Comparison of ENCODE assay signal across 8 cellular contexts in the genomic region with DNA sequence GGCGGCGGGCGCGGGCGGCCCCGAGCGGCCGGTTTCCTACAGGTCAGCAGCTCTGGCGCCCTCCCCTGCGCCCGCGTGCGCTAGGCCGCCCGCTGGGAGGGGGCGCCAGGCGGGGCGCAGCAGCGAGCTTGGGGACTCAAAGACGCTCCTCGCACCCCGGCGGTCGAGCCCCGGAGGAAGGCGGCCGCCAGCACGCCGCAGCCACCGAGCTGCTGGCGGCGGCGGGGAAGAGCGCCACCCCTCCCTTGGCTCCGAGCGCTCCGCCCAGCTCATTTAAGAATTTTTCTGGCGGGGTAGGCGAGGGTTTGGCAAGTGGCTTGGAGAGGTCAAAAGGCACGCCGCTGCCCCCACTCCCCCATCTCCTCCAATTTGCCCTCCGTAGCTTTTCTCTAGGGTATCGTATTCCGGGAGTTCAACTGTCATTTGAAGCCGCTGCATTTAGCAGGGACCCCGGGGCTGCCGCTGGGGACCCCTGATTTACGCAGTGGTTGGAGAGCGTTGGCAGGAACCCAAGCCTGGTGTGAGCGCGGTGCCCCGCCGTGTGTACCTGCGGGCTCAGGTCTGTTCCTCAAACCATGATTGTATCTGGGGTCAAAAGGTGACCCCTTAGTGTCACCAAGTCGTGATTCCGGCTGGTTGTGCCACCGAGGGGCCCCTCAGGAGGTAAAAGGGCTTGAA. TPM values are rescaled to one million over a fixed set of nuclear protein-coding genes. Genes with fewer than 3 reads are reported as not detected.
A peak's percentile ranks its signal among the peaks of the same experiment; 100 is the strongest.
DNase-seq lines count a peak whose midpoint lies in the region; ATAC-seq and TF ChIP-seq lines count a peak whose summit lies in the region.

No MANE protein-coding gene starts in this region.

- peaks cover 22% of the 10 kb centered on the region for H3K4me1 ChIP-seq in mucosa of stomach (ENCODE audit: control insufficient read depth, insufficient read depth, low read length)
- H3K4me1 ChIP-seq in transverse colon = peaks cover 0 to 45% (median 31%) of the 10 kb centered on the region in 4 donors

- no peak for TF ChIP-seq EP300 in transverse colon (IDR thresholded peaks at IDR 0.05; ENCODE audit: low read depth)

- H3K27me3 ChIP-seq in mucosa of stomach (ENCODE audit: control insufficient read depth, insufficient read depth, low read length) (no peaks in the 10 kb centered on the region), transverse colon (no peaks in the 10 kb centered on the region)

- no peaks in the 10 kb centered on the region for H3K36me3 Mint-ChIP-seq in activated CD4-positive, alpha-beta T cell treated with anti-CD3 and anti-CD28 coated beads for 36 hours (ENCODE audit: low read depth)
- no peaks in the 10 kb centered on the region for H3K36me3 Mint-ChIP-seq in activated CD4-positive, alpha-beta T cell treated with anti-CD3 and anti-CD28 coated beads, Interleukin-2, amount 10 ng/mL, durations not matched to agents 7 days and 5 days (ENCODE audit: low read depth)

- no peaks in the 10 kb centered on the region for H3K27me3 Mint-ChIP-seq in activated CD4-positive, alpha-beta T cell treated with anti-CD3 and anti-CD28 coated beads for 36 hours
- H3K27me3 Mint-ChIP-seq in activated CD4-positive, alpha-beta T cell treated with anti-CD3 and anti-CD28 coated beads, Interleukin-2, amount 10 ng/mL, durations not matched to agents 7 days and 5 days = peaks cover 3% of the 10 kb centered on the region

- in situ Hi-C loops in transverse colon (cut with MboI; ENCODE audit: low pct_ligation_motif_present in 1 of 4, low pct_unique_long_range_greater_than_20kb in 1 of 4, low sequenced_read_pairs in 3 of 4) = loop anchor here in 1 of 4 donors (10.0 kb wide), 1 partner anchor 51 kb away; no protein-coding TSS in a partner anchor

- intact Hi-C loops in activated CD4-positive, alpha-beta T cell treated with anti-CD3 and anti-CD28 coated beads for 36 hours (cut with DNase I, micrococcal nuclease) = loop anchor here (1.0 to 10.0 kb wide), 5 partner anchors 62 to 441 kb away; no protein-coding TSS in a partner anchor
- intact Hi-C loops in transverse colon (cut with DNase I; ENCODE audit: low total_unique reads) = no loop called here

- H3K4me3 ChIP-seq in mucosa of stomach (ENCODE audit: low read length) (peak overlapping the region; percentile 74), transverse colon (peak overlapping the region; percentile 64 to 95 (median 94))

- H3K4me1 Mint-ChIP-seq in activated CD4-positive, alpha-beta T cell treated with anti-CD3 and anti-CD28 coated beads for 36 hours = peaks cover 26% of the 10 kb centered on the region
- H3K4me1 Mint-ChIP-seq in activated CD4-positive, alpha-beta T cell treated with anti-CD3 and anti-CD28 coated beads, Interleukin-2, amount 10 ng/mL, durations not matched to agents 7 days and 5 days = peaks cover 30% of the 10 kb centered on the region

- POLR2A ChIA-PET in activated CD4-positive, alpha-beta T cell treated with anti-CD3 and anti-CD28 coated beads for 36 hours (lab: Charles Lee) = interaction anchor here (0.8 to 1.5 kb wide), 3 partner anchors 10 to 62 kb away, joined by 3 to 7 read pairs (median 4); no protein-coding TSS in a partner anchor
- POLR2A ChIA-PET in activated CD4-positive, alpha-beta T cell treated with anti-CD3 and anti-CD28 coated beads, Interleukin-2, amount 10 ng/mL, durations not matched to agents 7 days and 5 days (lab: Charles Lee) = interaction anchor here (0.8 kb wide), 1 partner anchor 17 kb away, joined by 4 read pairs; no protein-coding TSS in a partner anchor

- no peaks in the 10 kb centered on the region for H3K9me3 Mint-ChIP-seq in activated CD4-positive, alpha-beta T cell treated with anti-CD3 and anti-CD28 coated beads for 36 hours (ENCODE audit: low read depth)
- H3K9me3 Mint-ChIP-seq in activated CD4-positive, alpha-beta T cell treated with anti-CD3 and anti-CD28 coated beads, Interleukin-2, amount 10 ng/mL, durations not matched to agents 7 days and 5 days = no peaks in the 10 kb centered on the region

- H3K36me3 ChIP-seq in mucosa of stomach (ENCODE audit: control insufficient read depth, insufficient read depth, low read length) (no peaks in the 10 kb centered on the region), transverse colon (no peaks in the 10 kb centered on the region)

- H3K4me3 Mint-ChIP-seq in activated CD4-positive, alpha-beta T cell treated with anti-CD3 and anti-CD28 coated beads for 36 hours = peak overlapping the region; percentile 81
- H3K4me3 Mint-ChIP-seq in activated CD4-positive, alpha-beta T cell treated with anti-CD3 and anti-CD28 coated beads, Interleukin-2, amount 10 ng/mL, durations not matched to agents 7 days and 5 days = peak overlapping the region; percentile 88

- DNase-seq in activated CD4-positive, alpha-beta T cell treated with anti-CD3 and anti-CD28 coated beads for 36 hours = peak; percentile 65
- DNase-seq in activated CD4-positive, alpha-beta T cell treated with anti-CD3 and anti-CD28 coated beads for 1 hour = no peak
- peak; percentile 7 for DNase-seq in NCI-H146 treated with DMSO at 0.1 percent for 48 hours (lab: John Stamatoyannopoulos, UW; ENCODE audit: unreplicated experiment)
- peak; percentile 47 for DNase-seq in activated CD4-positive, alpha-beta T cell treated with anti-CD3 and anti-CD28 coated beads, Interleukin-2, amount 10 ng/mL, durations not matched to agents 7 days and 5 days
- peak; percentile 65 for DNase-seq in epidermal melanocyte (ENCODE audit: insufficient read length, low spot score)
- peak; percentile 70 for DNase-seq in transverse colon

- peak; percentile 34 for TF ChIP-seq POLR2A in transverse colon (IDR thresholded peaks at IDR 0.05)

- CTCF ChIA-PET in activated CD4-positive, alpha-beta T cell treated with anti-CD3 and anti-CD28 coated beads for 36 hours (lab: Charles Lee) = interaction anchor here (0.6 to 3.6 kb wide), 13 partner anchors 8 to 427 kb away, joined by 3 to 14 read pairs (median 5); no protein-coding TSS in a partner anchor
- CTCF ChIA-PET in activated CD4-positive, alpha-beta T cell treated with anti-CD3 and anti-CD28 coated beads, Interleukin-2, amount 10 ng/mL, durations not matched to agents 7 days and 5 days (lab: Charles Lee) = interaction anchor here (0.6 to 4.3 kb wide), 17 partner anchors 10 to 962 kb away, joined by 3 to 23 read pairs (median 4); no protein-coding TSS in a partner anchor

- peak overlapping the region; percentile 61 for H3K9ac ChIP-seq in mucosa of stomach (ENCODE audit: low read length)

- ATAC-seq in activated CD4-positive, alpha-beta T cell treated with anti-CD3 and anti-CD28 coated beads for 36 hours = peak; percentile 13
- ATAC-seq in HG02610 (IDR thresholded peaks at IDR 0.05; ENCODE audit: unreplicated experiment) = peak; percentile 26

- peak overlapping the region; percentile 91 to 98 (median 96) for H3K27ac ChIP-seq in transverse colon

- H3K27ac Mint-ChIP-seq in activated CD4-positive, alpha-beta T cell treated with anti-CD3 and anti-CD28 coated beads for 36 hours = peak overlapping the region; percentile 88
- H3K27ac Mint-ChIP-seq in activated CD4-positive, alpha-beta T cell treated with anti-CD3 and anti-CD28 coated beads, Interleukin-2, amount 10 ng/mL, durations not matched to agents 7 days and 5 days = peak overlapping the region; percentile 96

- peak in 1 of 5 experiments; percentile 24 for TF ChIP-seq CTCF in transverse colon (IDR thresholded peaks at IDR 0.05)

- H3K9me3 ChIP-seq in mucosa of stomach (ENCODE audit: control insufficient read depth, low read length) = no peaks in the 10 kb centered on the region
- no peaks in the 10 kb centered on the region for H3K9me3 ChIP-seq in transverse colon

- 1% methylated on average over 31 of the region's 57 CpGs; no CpG with 5 or more reads in 1 of the 2 donors for WGBS in transverse colon (ENCODE audit: low coverage in 1 of 2), 2 donors

RNA-seq across cellular contexts. Expression of gene GSE1, which starts 59.5 kb away (rescaled TPM):
- 10 to 100 TPM; 13.2 to 13.5 TPM for total RNA-seq in activated CD4-positive, alpha-beta T cell treated with anti-CD3 and anti-CD28 coated beads for 36 hours
- 10 to 100 TPM; 25.7 to 27.3 TPM for total RNA-seq in activated CD4-positive, alpha-beta T cell treated with anti-CD3 and anti-CD28 coated beads, Interleukin-2, amount 10 ng/mL, durations not matched to agents 7 days and 5 days
- 100 to 1,000 TPM; 100 to 139 (median 120) TPM for total RNA-seq in transverse colon
